In the genomic region with DNA sequence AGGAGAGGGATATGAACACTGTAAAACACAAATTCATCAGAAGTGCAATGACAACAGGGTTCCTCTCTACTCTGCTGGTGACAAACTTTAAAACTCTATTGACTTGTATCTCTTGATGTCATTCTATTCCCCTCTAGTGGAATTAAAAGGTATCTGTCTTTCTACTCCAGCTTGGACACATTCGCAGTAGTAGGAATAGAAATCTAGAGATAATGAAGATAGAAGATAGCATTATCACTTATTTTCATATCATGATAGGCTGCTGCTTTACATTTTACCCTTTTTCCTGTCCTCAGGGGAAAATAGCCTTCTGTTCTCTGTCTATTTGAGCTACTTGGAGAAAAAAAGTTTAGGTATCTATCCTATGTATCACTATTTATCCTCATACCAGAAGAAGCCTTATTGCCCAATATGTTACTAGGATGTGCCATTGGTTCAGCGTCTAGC, we compare ENCODE assay signal across 10 cellular contexts.
A peak's percentile ranks its signal among the peaks of the same experiment; 100 is the strongest.
DNase-seq lines count a peak whose midpoint lies in the region; ATAC-seq, FAIRE-seq and TF ChIP-seq lines count a peak whose summit lies in the region.
"Had no signal": no experiment of that assay in that cellular context is flagged by ENCODE, and none has a peak within 500 bp of the region (broad histone marks: within the 10 kb centered on the region; RNA-seq: fewer than 3 reads in every experiment).

No MANE protein-coding gene starts in this region.

- H3K27ac ChIP-seq in K562 (ENCODE audit: extremely low read depth, low read depth, low read length) (no peak overlapping the region), right lobe of liver (no peak overlapping the region)
- H3K27ac ChIP-seq: SJCRH30 had no signal

- BruUV-seq in K562 (replicated peaks; lab: Mats Ljungman, UMichigan): no TSS peak

- no peaks in the 10 kb centered on the region for H3K9me1 ChIP-seq in K562 (ENCODE audit: control insufficient read depth, insufficient read depth, low read length)

- H3K4me1 ChIP-seq in K562 (replicated peaks in 1 of 2; ENCODE audit: control insufficient read depth in 2 of 2, insufficient read depth in 2 of 2, low read length in 2 of 2) (peaks cover 0 to 8% of the 10 kb centered on the region in 2 experiments; a peak in 3 of 5 replicates), right lobe of liver (no peaks in the 10 kb centered on the region)
- H3K4me1 ChIP-seq: SJCRH30 had no signal

- CTCF ChIA-PET in K562 (lab: Yijun Ruan, JAX; ENCODE audit: low intra/inter-chr PET ratio): interaction anchor here (0.5 to 2.3 kb wide), 2 partner anchors 370 to 385 kb away, joined by 4 to 18 read pairs; no protein-coding TSS in a partner anchor

- TF ChIP-seq CTCF in NB4 (IDR thresholded peaks at IDR 0.05; ENCODE audit: low read depth, low read length): no peak
- peak; percentile 29 to 60 (median 38); a peak in 3 of 6 replicates for TF ChIP-seq CTCF in K562 (IDR thresholded peaks at IDR 0.05 in 2 of 3, conservative IDR thresholded peaks at IDR 0.05 in 1 of 3; ENCODE audit: insufficient read depth in 2 of 3, low read depth in 1 of 3, low read length in 3 of 3)
- peak; percentile 49 to 61 (median 56) for TF ChIP-seq CTCF in right lobe of liver (IDR thresholded peaks at IDR 0.05)

- peak; percentile 76 for FAIRE-seq in G401.6 (lab: Jason Lieb, UNC)
- no peak for FAIRE-seq in K562 (lab: Jason Lieb, UNC)

- TF ChIP-seq EP300 in K562 (IDR thresholded peaks at IDR 0.05; ENCODE audit: low read length): no peak

- DNase-seq in NB4 (ENCODE audit: low read depth): peak; percentile 41
- peak in 2 of 4 experiments; percentile 13 to 23 for DNase-seq in K562 (ENCODE audit: extremely low read depth in 1 of 4, low spot score in 3 of 4)
- no peak for DNase-seq in right lobe of liver
- no peak for DNase-seq in activated gamma-delta T cell (lab: John Stamatoyannopoulos, UW)
- no peak for DNase-seq in nucleus accumbens (lab: John Stamatoyannopoulos, UW)

- no peak overlapping the region for H3K9ac ChIP-seq in K562 (ENCODE audit: insufficient read depth in 1 of 2, low read depth in 2 of 2, low read length in 2 of 2)

- H2AFZ ChIP-seq in K562 (ENCODE audit: low read depth, low read length): no peak overlapping the region

- no peaks in the 10 kb centered on the region; the same call in 2 of the 3 replicates for H3K79me2 ChIP-seq in K562 (ENCODE audit: control insufficient read depth, insufficient read depth, low read length)

- ATAC-seq in K562: peak; percentile 67
- ATAC-seq in right lobe of liver: peak; percentile 77 to 92 (median 85)
- ATAC-seq in HG03095 (IDR thresholded peaks at IDR 0.05; ENCODE audit: unreplicated experiment): no peak
- no peak for ATAC-seq in GM18858 (IDR thresholded peaks at IDR 0.05; ENCODE audit: unreplicated experiment)

- H3K27me3 ChIP-seq in K562 (ENCODE audit: control insufficient read depth in 2 of 2, insufficient read depth in 2 of 2, low read length in 2 of 2) (no peaks in the 10 kb centered on the region), right lobe of liver (no peaks in the 10 kb centered on the region)
- H3K27me3 ChIP-seq: SJCRH30 had no signal

- H3K9me3 ChIP-seq in K562 (replicated peaks; ENCODE audit: control insufficient read depth, insufficient read depth, low read depth, low read length) (no peaks in the 10 kb centered on the region), right lobe of liver (no peaks in the 10 kb centered on the region)
- H3K9me3 ChIP-seq: SJCRH30 had no signal

- no peak overlapping the region for H3K4me3 ChIP-seq in NB4 (ENCODE audit: low read depth, low read length)
- no peak overlapping the region for H3K4me3 ChIP-seq in K562
- H3K4me3 ChIP-seq in right lobe of liver: no peak overlapping the region
- H3K4me3 ChIP-seq: lung, SJCRH30 had no signal

- intact Hi-C loops in K562 (cut with micrococcal nuclease): loop anchor here (2.0 kb wide), 1 partner anchor 371 kb away; no protein-coding TSS in a partner anchor
- intact Hi-C loops in right lobe of liver (cut with DNase I): no loop called here

- no peak overlapping the region for H3K4me2 ChIP-seq in K562 (ENCODE audit: insufficient read depth, low read length)

- TF ChIP-seq POLR2A in NB4 (IDR thresholded peaks at IDR 0.05; ENCODE audit: extremely low read depth, insufficient read length): no peak
- no peak for TF ChIP-seq POLR2A in K562 (conservative IDR thresholded peaks at IDR 0.05)
- TF ChIP-seq POLR2A in right lobe of liver (IDR thresholded peaks at IDR 0.05): no peak

- H3K36me3 ChIP-seq in K562 (ENCODE audit: control insufficient read depth, insufficient read depth, low read length) (no peaks in the 10 kb centered on the region), right lobe of liver (no peaks in the 10 kb centered on the region)
- H3K36me3 ChIP-seq: SJCRH30 had no signal

- in situ Hi-C loops in K562 (cut with MboI): no loop called here

- 0 out of 2 replicates have a peak, but pooled peaks cover 9% of the 10 kb centered on the region for H4K20me1 ChIP-seq in K562 (replicated peaks; ENCODE audit: control insufficient read depth, insufficient read depth, low read length)

- POLR2A ChIA-PET in K562 (lab: Yijun Ruan, JAX): no interaction called here

- whole genome bisulfite sequencing in K562 (ENCODE audit: insufficient coverage, low coverage, missing lambda C conversion rate): 8% methylated on average over 2 of the region's 2 CpGs
- 31% methylated on average over 2 of the region's 2 CpGs for WGBS in right lobe of liver (ENCODE audit: insufficient coverage, low coverage, low lambda C conversion rate, missing lambda C conversion rate)

- peak; percentile 39 to 66; a peak in 3 of 4 replicates for TF ChIP-seq RAD21 in K562 (CRISPR knock-in tag; conservative IDR thresholded peaks at IDR 0.05 in 1 of 2, IDR thresholded peaks at IDR 0.05 in 1 of 2)

TF ChIP-seq in K562, 482 proteins besides CTCF, POLR2A, EP300 and RAD21:
- no peak for TF ChIP-seq U2AF1 (optimal IDR thresholded peaks at IDR 0.05; ENCODE audit: low read depth, low read length)
- TF ChIP-seq ZNF232 (CRISPR knock-in tag; IDR thresholded peaks at IDR 0.05): no peak
- TF ChIP-seq ZC3H11A (IDR thresholded peaks at IDR 0.05; ENCODE audit: low read depth, low read length): no peak
- TF ChIP-seq NCOA4 (IDR thresholded peaks at IDR 0.05; ENCODE audit: partially characterized antibody): no peak
- TF ChIP-seq ARID2 (IDR thresholded peaks at IDR 0.05): 0 out of 2 replicates have a peak, but pooled peaks have one; percentile 12
- no peak for TF ChIP-seq CSDE1 (IDR thresholded peaks at IDR 0.05)
- no peak for TF ChIP-seq ZNF121 (CRISPR knock-in tag; conservative IDR thresholded peaks at IDR 0.05)
- TF ChIP-seq CC2D1A (IDR thresholded peaks at IDR 0.05): no peak
- TF ChIP-seq, protein P1, sequence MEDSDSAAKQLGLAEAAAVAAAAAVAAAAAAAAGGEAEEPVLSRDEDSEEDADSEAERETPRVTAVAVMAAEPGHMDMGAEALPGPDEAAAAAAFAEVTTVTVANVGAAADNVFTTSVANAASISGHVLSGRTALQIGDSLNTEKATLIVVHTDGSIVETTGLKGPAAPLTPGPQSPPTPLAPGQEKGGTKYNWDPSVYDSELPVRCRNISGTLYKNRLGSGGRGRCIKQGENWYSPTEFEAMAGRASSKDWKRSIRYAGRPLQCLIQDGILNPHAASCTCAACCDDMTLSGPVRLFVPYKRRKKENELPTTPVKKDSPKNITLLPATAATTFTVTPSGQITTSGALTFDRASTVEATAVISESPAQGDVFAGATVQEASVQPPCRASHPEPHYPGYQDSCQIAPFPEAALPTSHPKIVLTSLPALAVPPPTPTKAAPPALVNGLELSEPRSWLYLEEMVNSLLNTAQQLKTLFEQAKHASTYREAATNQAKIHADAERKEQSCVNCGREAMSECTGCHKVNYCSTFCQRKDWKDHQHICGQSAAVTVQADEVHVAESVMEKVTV (CRISPR knock-in tag; IDR thresholded peaks at IDR 0.05): 0 out of 2 replicates have a peak, but pooled peaks have one; percentile 14
- no peak for TF ChIP-seq CEBPG (CRISPR knock-in tag; IDR thresholded peaks at IDR 0.05)
- TF ChIP-seq CEBPG (tag; conservative IDR thresholded peaks at IDR 0.05 in 1 of 2, IDR thresholded peaks at IDR 0.05 in 1 of 2): peak in 1 of 2 experiments; percentile 32; a peak in 1 of 4 replicates
- peak; percentile 17; the same call in 1 of the 2 replicates for TF ChIP-seq CEBPB (tag; IDR thresholded peaks at IDR 0.05)
- TF ChIP-seq FOXK2 (conservative IDR thresholded peaks at IDR 0.05 in 1 of 2, IDR thresholded peaks at IDR 0.05 in 1 of 2; ENCODE audit: low read depth in 2 of 2): 0 out of 4 replicates have a peak, but pooled peaks of 1 of the 2 experiments have one; percentile 26

Comparison
In these comparisons a context has a peak if more than half of its experiments do, and no peak if none do; other contexts are left out.
1. ATAC-seq: peak in K562 (single experiment) and right lobe of liver (4 of 4); none in HG03095 (single experiment) and GM18858 (single experiment).